In the genomic region with DNA sequence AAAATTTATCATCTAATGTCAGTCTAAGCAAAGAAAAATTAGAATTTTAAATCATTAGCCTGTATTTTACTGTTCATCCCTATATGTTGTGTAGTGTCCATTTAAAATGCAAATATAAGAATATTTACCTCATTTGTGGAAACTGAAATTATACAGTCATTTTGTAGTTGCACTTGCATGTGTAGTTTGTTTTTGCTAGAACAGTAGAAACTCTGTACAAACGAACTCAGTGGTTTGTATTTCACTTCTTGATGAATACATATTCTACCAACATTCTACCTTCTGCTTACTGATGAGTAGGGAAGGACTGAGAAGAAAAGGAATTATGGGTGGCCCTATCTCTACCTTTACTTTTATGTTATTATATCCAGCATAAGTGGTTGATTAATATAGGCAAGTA, we compare ENCODE assay signal across 25 cellular contexts.
"Had no signal": no experiment of that assay in that cellular context is flagged by ENCODE, and none has a peak within 500 bp of the region (broad histone marks: within the 10 kb centered on the region; RNA-seq: fewer than 3 reads in every experiment).

No MANE protein-coding gene starts in this region.

- FAIRE-seq: urothelium cell line had no signal

- H3K27me3 Mint-ChIP-seq: stimulated activated naive B cell treated with anti-CD40 and anti-IgM and Interleukin-4, amounts not matched to agents 10 μg/mL and 1 μg/mL and 100 μg/mL, for 72 hours; stimulated activated naive CD8-positive, alpha-beta T cell treated with anti-CD3 and anti-CD28 coated beads, Interleukin-15, Interleukin-2, amounts not matched to agents 100 ng/mL and 50 ng/mL, for 24 hours had no signal

- H3K36me3 ChIP-seq: gastrocnemius medialis, left lung, ovary, thoracic aorta, upper lobe of left lung had no signal

- H3K4me3 Mint-ChIP-seq: natural killer cell; stimulated activated naive B cell treated with anti-CD40 and anti-IgM and Interleukin-4, amounts not matched to agents 10 μg/mL and 1 μg/mL and 100 μg/mL, for 72 hours; stimulated activated naive CD8-positive, alpha-beta T cell treated with anti-CD3 and anti-CD28 coated beads, Interleukin-15, Interleukin-2, amounts not matched to agents 100 ng/mL and 50 ng/mL, for 24 hours had no signal

- H3K27ac ChIP-seq: coronary artery, gastrocnemius medialis, hepatocyte, ovary, psoas muscle, skin epidermis, thoracic aorta, tibial nerve had no signal

- H3K27ac Mint-ChIP-seq: natural killer cell; stimulated activated naive B cell treated with anti-CD40 and anti-IgM and Interleukin-4, amounts not matched to agents 10 μg/mL and 1 μg/mL and 100 μg/mL, for 72 hours; stimulated activated naive CD8-positive, alpha-beta T cell treated with anti-CD3 and anti-CD28 coated beads, Interleukin-15, Interleukin-2, amounts not matched to agents 100 ng/mL and 50 ng/mL, for 24 hours had no signal

- H3K4me3 ChIP-seq: coronary artery, gastrocnemius medialis, hepatocyte, left lung, ovary, psoas muscle, skin epidermis, thoracic aorta, tibial nerve, upper lobe of left lung had no signal

- DNase-seq: dermis blood vessel endothelial cell; effector memory CD4-positive, alpha-beta T cell; foreskin fibroblast; gastrocnemius medialis; head of caudate nucleus; left cardiac atrium; left lung; mesendoderm; natural killer cell; occipital lobe; ovary; posterior cingulate gyrus; psoas muscle; right cardiac atrium; stimulated activated CD4-positive, alpha-beta T cell treated with anti-CD3 and anti-CD28 coated beads, Interleukin-15, amount 100 ng/mL, for 24 hours; stimulated activated CD4-positive, alpha-beta T cell treated with anti-CD3 and anti-CD28 coated beads, Interleukin-2, amount 100 ng/mL, for 48 hours; stimulated activated naive B cell treated with anti-CD40 and anti-IgM and Interleukin-4, amounts not matched to agents 10 μg/mL and 1 μg/mL and 100 μg/mL, for 72 hours; upper lobe of left lung had no signal

- H3K36me3 Mint-ChIP-seq: natural killer cell; stimulated activated naive B cell treated with anti-CD40 and anti-IgM and Interleukin-4, amounts not matched to agents 10 μg/mL and 1 μg/mL and 100 μg/mL, for 72 hours had no signal

- ATAC-seq: left cardiac atrium; natural killer cell; right cardiac atrium; stimulated activated naive B cell treated with anti-CD40 and anti-IgM and Interleukin-4, amounts not matched to agents 10 μg/mL and 1 μg/mL and 100 μg/mL, for 72 hours had no signal

- H3K9me3 ChIP-seq: gastrocnemius medialis, left lung, ovary, psoas muscle, thoracic aorta, tibial nerve, upper lobe of left lung had no signal

- H3K9me3 Mint-ChIP-seq: natural killer cell; stimulated activated naive B cell treated with anti-CD40 and anti-IgM and Interleukin-4, amounts not matched to agents 10 μg/mL and 1 μg/mL and 100 μg/mL, for 72 hours; stimulated activated naive CD8-positive, alpha-beta T cell treated with anti-CD3 and anti-CD28 coated beads, Interleukin-15, Interleukin-2, amounts not matched to agents 100 ng/mL and 50 ng/mL, for 24 hours had no signal

- H3K27me3 ChIP-seq: gastrocnemius medialis, hepatocyte, left lung, ovary, tibial nerve, upper lobe of left lung had no signal
